ENCODE assay signal across 14 cellular contexts in genomic region chr13:111893607-111894443, GRCh38.
DNase-seq lines count a peak whose midpoint lies in the region; ATAC-seq and TF ChIP-seq lines count a peak whose summit lies in the region.
"Had no signal": no experiment of that assay in that cellular context is flagged by ENCODE, and none has a peak within 500 bp of the region (broad histone marks: within the 10 kb centered on the region; RNA-seq: fewer than 3 reads in every experiment).

No MANE protein-coding gene starts in this region.

- no peak for TF ChIP-seq CTCF in right atrium auricular region (IDR thresholded peaks at IDR 0.05)

- DNase-seq in Daoy (ENCODE audit: low read depth) (peak; percentile 46), right atrium auricular region (ENCODE audit: low spot score) (peak; percentile 36), SK-N-DZ (ENCODE audit: low spot score) (no peak)
- peak; percentile 34 for DNase-seq in activated CD8-positive, alpha-beta memory T cell treated with anti-CD3 and anti-CD28 coated beads, Interleukin-2, amount 50 U/mL, for 48 hours
- DNase-seq: BE2C, IMR-90, NCI-H1436, right cardiac atrium had no signal

- H3K9me3 ChIP-seq in right atrium auricular region (no peaks in the 10 kb centered on the region), neuron (ENCODE audit: low read length) (no peaks in the 10 kb centered on the region)
- H3K9me3 ChIP-seq: BE2C had no signal

- H3K36me3 ChIP-seq in right atrium auricular region (no peaks in the 10 kb centered on the region), neuron (ENCODE audit: insufficient read depth, low read length) (no peaks in the 10 kb centered on the region)
- H3K36me3 ChIP-seq: adrenal gland, BE2C had no signal

- H3K27me3 ChIP-seq in right atrium auricular region (peaks cover 3 to 12% of the 10 kb centered on the region in 2 donors), neuron (ENCODE audit: insufficient read depth, low read length) (no peaks in the 10 kb centered on the region)

- no peak overlapping the region for H3K27ac ChIP-seq in right atrium auricular region
- H3K27ac ChIP-seq: adrenal gland, VCaP had no signal

- ATAC-seq in HG03439 (IDR thresholded peaks at IDR 0.05; ENCODE audit: unreplicated experiment) (no peak), GM21390 (IDR thresholded peaks at IDR 0.05; ENCODE audit: unreplicated experiment) (no peak), GM21360 (IDR thresholded peaks at IDR 0.05; ENCODE audit: unreplicated experiment) (no peak)

- H3K4me1 ChIP-seq in right atrium auricular region (peaks cover 0 to 13% of the 10 kb centered on the region in 2 donors), neuron (ENCODE audit: insufficient read depth, low read length) (peaks cover 24% of the 10 kb centered on the region)
- H3K4me1 ChIP-seq: adrenal gland, BE2C had no signal

- H3K4me3 ChIP-seq in right atrium auricular region = peak overlapping the region; percentile 10 to 31
- H3K4me3 ChIP-seq in neuron (ENCODE audit: low read length) = peak overlapping the region; percentile 42
- H3K4me3 ChIP-seq: adrenal gland had no signal

- H2AFZ ChIP-seq in neuron (ENCODE audit: low read depth, low read length) = peak overlapping the region; percentile 74
